In the genomic region with DNA sequence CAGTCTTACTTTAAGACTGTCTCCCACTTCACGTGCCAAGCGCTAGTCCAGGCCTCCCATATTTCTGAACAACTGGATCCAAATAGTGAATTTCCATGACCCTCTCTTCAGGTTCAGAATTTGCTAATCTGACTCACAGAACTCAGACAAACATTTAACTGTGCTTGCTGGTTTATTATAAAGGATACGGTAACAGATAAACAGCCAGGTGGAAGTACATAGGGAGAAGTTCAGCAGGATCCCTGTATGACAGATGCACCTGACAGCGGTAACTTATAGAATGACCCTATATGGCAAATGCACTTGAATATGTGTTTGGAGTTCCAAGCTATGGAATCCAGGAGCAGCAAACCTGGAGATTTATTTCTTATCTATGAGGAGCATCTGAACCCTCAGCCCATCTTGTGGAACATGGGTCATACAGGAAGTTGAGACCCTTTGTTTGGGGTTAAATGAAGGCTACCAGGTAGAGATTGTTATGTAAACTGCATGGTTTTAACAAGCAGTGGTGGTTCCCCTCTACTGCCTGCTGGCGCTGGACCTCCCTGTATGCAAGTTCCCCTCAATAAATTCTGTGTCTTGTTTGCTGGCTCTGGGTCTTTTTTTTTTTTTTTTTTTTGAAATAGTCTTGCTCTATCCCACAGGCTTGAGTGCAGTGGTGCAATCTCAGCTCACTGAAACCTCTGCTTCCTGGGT, we compare ENCODE assay signal across 2 cellular contexts.
TF ChIP-seq lines count a peak whose summit lies in the region.

No MANE protein-coding gene starts in this region.

TF ChIP-seq in GM23338, 12 proteins besides CTCF, POLR2A, EP300 and RAD21:
- no peak for TF ChIP-seq EZH2phosphoT487 (IDR thresholded peaks at IDR 0.05; ENCODE audit: unreplicated experiment)
- TF ChIP-seq, protein P1, sequence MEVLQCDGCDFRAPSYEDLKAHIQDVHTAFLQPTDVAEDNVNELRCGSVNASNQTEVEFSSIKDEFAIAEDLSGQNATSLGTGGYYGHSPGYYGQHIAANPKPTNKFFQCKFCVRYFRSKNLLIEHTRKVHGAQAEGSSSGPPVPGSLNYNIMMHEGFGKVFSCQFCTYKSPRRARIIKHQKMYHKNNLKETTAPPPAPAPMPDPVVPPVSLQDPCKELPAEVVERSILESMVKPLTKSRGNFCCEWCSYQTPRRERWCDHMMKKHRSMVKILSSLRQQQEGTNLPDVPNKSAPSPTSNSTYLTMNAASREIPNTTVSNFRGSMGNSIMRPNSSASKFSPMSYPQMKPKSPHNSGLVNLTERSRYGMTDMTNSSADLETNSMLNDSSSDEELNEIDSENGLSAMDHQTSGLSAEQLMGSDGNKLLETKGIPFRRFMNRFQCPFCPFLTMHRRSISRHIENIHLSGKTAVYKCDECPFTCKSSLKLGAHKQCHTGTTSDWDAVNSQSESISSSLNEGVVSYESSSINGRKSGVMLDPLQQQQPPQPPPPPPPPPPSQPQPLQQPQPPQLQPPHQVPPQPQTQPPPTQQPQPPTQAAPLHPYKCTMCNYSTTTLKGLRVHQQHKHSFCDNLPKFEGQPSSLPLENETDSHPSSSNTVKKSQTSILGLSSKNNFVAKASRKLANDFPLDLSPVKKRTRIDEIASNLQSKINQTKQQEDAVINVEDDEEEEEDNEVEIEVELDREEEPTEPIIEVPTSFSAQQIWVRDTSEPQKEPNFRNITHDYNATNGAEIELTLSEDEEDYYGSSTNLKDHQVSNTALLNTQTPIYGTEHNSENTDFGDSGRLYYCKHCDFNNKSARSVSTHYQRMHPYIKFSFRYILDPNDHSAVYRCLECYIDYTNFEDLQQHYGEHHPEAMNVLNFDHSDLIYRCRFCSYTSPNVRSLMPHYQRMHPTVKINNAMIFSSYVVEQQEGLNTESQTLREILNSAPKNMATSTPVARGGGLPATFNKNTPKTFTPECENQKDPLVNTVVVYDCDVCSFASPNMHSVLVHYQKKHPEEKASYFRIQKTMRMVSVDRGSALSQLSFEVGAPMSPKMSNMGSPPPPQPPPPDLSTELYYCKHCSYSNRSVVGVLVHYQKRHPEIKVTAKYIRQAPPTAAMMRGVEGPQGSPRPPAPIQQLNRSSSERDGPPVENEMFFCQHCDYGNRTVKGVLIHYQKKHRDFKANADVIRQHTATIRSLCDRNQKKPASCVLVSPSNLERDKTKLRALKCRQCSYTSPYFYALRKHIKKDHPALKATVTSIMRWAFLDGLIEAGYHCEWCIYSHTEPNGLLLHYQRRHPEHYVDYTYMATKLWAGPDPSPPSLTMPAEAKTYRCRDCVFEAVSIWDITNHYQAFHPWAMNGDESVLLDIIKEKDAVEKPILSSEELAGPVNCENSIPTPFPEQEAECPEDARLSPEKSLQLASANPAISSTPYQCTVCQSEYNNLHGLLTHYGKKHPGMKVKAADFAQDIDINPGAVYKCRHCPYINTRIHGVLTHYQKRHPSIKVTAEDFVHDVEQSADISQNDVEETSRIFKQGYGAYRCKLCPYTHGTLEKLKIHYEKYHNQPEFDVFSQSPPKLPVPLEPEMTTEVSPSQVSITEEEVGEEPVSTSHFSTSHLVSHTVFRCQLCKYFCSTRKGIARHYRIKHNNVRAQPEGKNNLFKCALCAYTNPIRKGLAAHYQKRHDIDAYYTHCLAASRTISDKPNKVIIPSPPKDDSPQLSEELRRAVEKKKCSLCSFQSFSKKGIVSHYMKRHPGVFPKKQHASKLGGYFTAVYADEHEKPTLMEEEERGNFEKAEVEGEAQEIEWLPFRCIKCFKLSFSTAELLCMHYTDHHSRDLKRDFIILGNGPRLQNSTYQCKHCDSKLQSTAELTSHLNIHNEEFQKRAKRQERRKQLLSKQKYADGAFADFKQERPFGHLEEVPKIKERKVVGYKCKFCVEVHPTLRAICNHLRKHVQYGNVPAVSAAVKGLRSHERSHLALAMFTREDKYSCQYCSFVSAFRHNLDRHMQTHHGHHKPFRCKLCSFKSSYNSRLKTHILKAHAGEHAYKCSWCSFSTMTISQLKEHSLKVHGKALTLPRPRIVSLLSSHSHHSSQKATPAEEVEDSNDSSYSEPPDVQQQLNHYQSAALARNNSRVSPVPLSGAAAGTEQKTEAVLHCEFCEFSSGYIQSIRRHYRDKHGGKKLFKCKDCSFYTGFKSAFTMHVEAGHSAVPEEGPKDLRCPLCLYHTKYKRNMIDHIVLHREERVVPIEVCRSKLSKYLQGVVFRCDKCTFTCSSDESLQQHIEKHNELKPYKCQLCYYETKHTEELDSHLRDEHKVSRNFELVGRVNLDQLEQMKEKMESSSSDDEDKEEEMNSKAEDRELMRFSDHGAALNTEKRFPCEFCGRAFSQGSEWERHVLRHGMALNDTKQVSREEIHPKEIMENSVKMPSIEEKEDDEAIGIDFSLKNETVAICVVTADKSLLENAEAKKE (CRISPR knock-in tag; IDR thresholded peaks at IDR 0.05) = peak; percentile 46

TF ChIP-seq in H1, 55 proteins besides CTCF, POLR2A, EP300 and RAD21:
- TF ChIP-seq CHD7 (IDR thresholded peaks at IDR 0.05; ENCODE audit: insufficient replicate concordance, low read length) = peak; percentile 67
- TF ChIP-seq RBBP5 (IDR thresholded peaks at IDR 0.05; ENCODE audit: borderline replicate concordance, low read depth, low read length) = no peak
